10 cellular contexts compared by ENCODE assay signal in genomic region chr6:34046617-34047016, GRCh38.
"Had no signal": no experiment of that assay in that cellular context is flagged by ENCODE, and none has a peak within 500 bp of the region (broad histone marks: within the 10 kb centered on the region; RNA-seq: fewer than 3 reads in every experiment).

No MANE protein-coding gene starts in this region.

- ATAC-seq: HCT116 had no signal

- DNase-seq: GM23248, GOT3, H7, HFFc6, KBM-7 had no signal

- H3K27me3 Mint-ChIP-seq: IgD-negative memory B cell had no signal

- H3K9me3 ChIP-seq: HAP-1 had no signal

- H3K9ac ChIP-seq: GM23248, KMS-11 had no signal

- H3K27ac ChIP-seq: GM23248, HL-60, KMS-11 had no signal

- H3K36me3 ChIP-seq: HAP-1 had no signal

- H3K27ac Mint-ChIP-seq: HFFc6, IgD-negative memory B cell had no signal

- H3K9me3 Mint-ChIP-seq: HFFc6 had no signal

- H3K4me1 ChIP-seq: HAP-1 had no signal

- H3K4me3 Mint-ChIP-seq: HFFc6, IgD-negative memory B cell had no signal

- H2AFZ ChIP-seq: GM23248 had no signal

- H3K4me2 ChIP-seq: KMS-11 had no signal

- H3K4me3 ChIP-seq: GM23248, HAP-1 had no signal
